In the genomic region with DNA sequence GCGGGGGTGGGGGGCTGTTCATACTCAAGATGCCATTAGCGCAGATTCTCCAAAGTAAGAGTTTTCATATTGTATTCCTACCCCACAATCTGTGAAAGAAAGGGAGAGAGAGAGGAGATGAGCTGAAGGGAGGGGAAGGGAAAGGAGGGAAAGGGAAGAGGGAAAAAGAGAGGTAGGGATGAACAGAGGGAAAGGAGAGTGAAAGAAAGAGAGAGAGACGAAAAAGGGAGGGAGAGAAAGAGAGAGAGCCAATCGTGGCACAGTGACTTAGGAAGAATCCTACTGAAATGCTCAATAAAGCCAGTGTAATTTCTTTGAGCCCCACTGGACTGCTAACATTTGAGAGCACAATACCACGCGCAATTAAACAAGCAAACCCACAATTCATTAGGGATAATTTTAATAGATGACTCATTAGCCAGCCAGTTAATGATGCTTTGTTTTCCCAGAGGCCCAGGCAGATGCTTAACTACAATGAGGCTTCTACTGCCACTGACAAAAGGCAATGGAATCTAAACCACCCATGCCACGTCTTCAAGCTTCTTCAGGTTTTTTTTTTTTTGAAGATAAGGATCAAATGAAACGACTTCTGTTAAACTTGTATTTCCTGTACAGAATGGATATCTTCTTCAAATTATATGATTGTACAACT, we compare ENCODE assay signal across 15 cellular contexts.
A peak's percentile ranks its signal among the peaks of the same experiment; 100 is the strongest.
DNase-seq lines count a peak whose midpoint lies in the region; ATAC-seq and TF ChIP-seq lines count a peak whose summit lies in the region.
"Had no signal": no experiment of that assay in that cellular context is flagged by ENCODE, and none has a peak within 500 bp of the region (broad histone marks: within the 10 kb centered on the region; RNA-seq: fewer than 3 reads in every experiment).

No MANE protein-coding gene starts in this region.

- no peak for TF ChIP-seq CTCF in BJ (IDR thresholded peaks at IDR 0.05; ENCODE audit: insufficient read depth, low read depth, low read length)
- no peak for TF ChIP-seq CTCF in Loucy (conservative IDR thresholded peaks at IDR 0.05; ENCODE audit: low read length)
- TF ChIP-seq CTCF in BE2C (IDR thresholded peaks at IDR 0.05; ENCODE audit: low read depth, low read length) = no peak

- DNase-seq in BJ (ENCODE audit: low read depth) (peak; percentile 69), dermis blood vessel endothelial cell (peak; percentile 49), midbrain (lab: John Stamatoyannopoulos, UW) (peak; percentile 38), BE2C (no peak)
- no peak for DNase-seq in activated effector memory CD4-positive, alpha-beta T cell treated with anti-CD3 and anti-CD28 coated beads, Interleukin-2, amount 50 U/mL, for 16 hours
- DNase-seq in activated naive CD4-positive, alpha-beta T cell treated with anti-CD3 and anti-CD28 coated beads, Interleukin-2, amount 10 ng/mL, durations not matched to agents 7 days and 5 days = no peak
- DNase-seq: activated CD4-positive, alpha-beta T cell treated with anti-CD3 and anti-CD28 coated beads for 36 hours; activated naive CD8-positive, alpha-beta T cell treated with anti-CD3 and anti-CD28 coated beads, Interleukin-2, amount 10 ng/mL, durations not matched to agents 7 days and 5 days; erythroblast; NCI-H446 treated with DMSO at 0.1 percent for 48 hours; right cardiac atrium; Right ventricle myocardium superior; stimulated activated CD8-positive, alpha-beta memory T cell treated with anti-CD3 and anti-CD28 coated beads, Interleukin-4, amount 100 ng/mL, for 48 hours had no signal

- no peaks in the 10 kb centered on the region for H3K36me3 ChIP-seq in BJ (ENCODE audit: control insufficient read depth, insufficient read depth, low read length)
- no peaks in the 10 kb centered on the region for H3K36me3 ChIP-seq in Loucy (ENCODE audit: insufficient read depth, low read length)
- H3K36me3 ChIP-seq in BE2C = no peaks in the 10 kb centered on the region

- no peaks in the 10 kb centered on the region for H3K9me2 ChIP-seq in Loucy (replicated peaks; ENCODE audit: low read depth, low read length)

- no peak overlapping the region for H3K4me3 Mint-ChIP-seq in activated naive CD4-positive, alpha-beta T cell treated with anti-CD3 and anti-CD28 coated beads, Interleukin-2, amount 10 ng/mL, durations not matched to agents 7 days and 5 days
- H3K4me3 Mint-ChIP-seq: activated CD4-positive, alpha-beta T cell treated with anti-CD3 and anti-CD28 coated beads for 36 hours; activated naive CD8-positive, alpha-beta T cell treated with anti-CD3 and anti-CD28 coated beads, Interleukin-2, amount 10 ng/mL, durations not matched to agents 7 days and 5 days had no signal

- H2AFZ ChIP-seq in Loucy (ENCODE audit: low read length) = no peak overlapping the region

- H3K4me1 Mint-ChIP-seq in activated naive CD4-positive, alpha-beta T cell treated with anti-CD3 and anti-CD28 coated beads, Interleukin-2, amount 10 ng/mL, durations not matched to agents 7 days and 5 days = no peaks in the 10 kb centered on the region

- H3K4me2 ChIP-seq in Loucy (ENCODE audit: low read depth, low read length, poor library complexity, severe bottlenecking) = peak overlapping the region; percentile 63

- H3K27ac Mint-ChIP-seq in activated naive CD4-positive, alpha-beta T cell treated with anti-CD3 and anti-CD28 coated beads, Interleukin-2, amount 10 ng/mL, durations not matched to agents 7 days and 5 days = no peak overlapping the region
- H3K27ac Mint-ChIP-seq: activated CD4-positive, alpha-beta T cell treated with anti-CD3 and anti-CD28 coated beads for 36 hours; activated naive CD8-positive, alpha-beta T cell treated with anti-CD3 and anti-CD28 coated beads, Interleukin-2, amount 10 ng/mL, durations not matched to agents 7 days and 5 days had no signal

- POLR2A ChIA-PET in BJ (lab: Charles Lee) = interaction anchor here (0.6 kb wide), 1 partner anchor 302 kb away, joined by 3 read pairs; no protein-coding TSS in a partner anchor

- no peaks in the 10 kb centered on the region for H3K9me3 Mint-ChIP-seq in activated naive CD4-positive, alpha-beta T cell treated with anti-CD3 and anti-CD28 coated beads, Interleukin-2, amount 10 ng/mL, durations not matched to agents 7 days and 5 days
- H3K9me3 Mint-ChIP-seq: activated naive CD8-positive, alpha-beta T cell treated with anti-CD3 and anti-CD28 coated beads, Interleukin-2, amount 10 ng/mL, durations not matched to agents 7 days and 5 days had no signal

- H3K4me1 ChIP-seq in Loucy (ENCODE audit: insufficient read depth, low read length, poor library complexity, severe bottlenecking) = peaks cover 96% of the 10 kb centered on the region
- H3K4me1 ChIP-seq in BE2C = no peaks in the 10 kb centered on the region

- H3K79me2 ChIP-seq in Loucy (ENCODE audit: insufficient read depth, low read length) = no peaks in the 10 kb centered on the region

- no peaks in the 10 kb centered on the region for H3K9me3 ChIP-seq in Loucy (ENCODE audit: insufficient read depth, low read depth, low read length)
- no peaks in the 10 kb centered on the region for H3K9me3 ChIP-seq in BE2C

- peaks cover 2% of the 10 kb centered on the region for H3K36me3 Mint-ChIP-seq in activated naive CD4-positive, alpha-beta T cell treated with anti-CD3 and anti-CD28 coated beads, Interleukin-2, amount 10 ng/mL, durations not matched to agents 7 days and 5 days

- H3F3A ChIP-seq in Loucy (ENCODE audit: low read depth) = peaks cover 27% of the 10 kb centered on the region

- peak overlapping the region; percentile 70 for H3K9ac ChIP-seq in Loucy (ENCODE audit: low read depth, low read length, poor library complexity, severe bottlenecking)

- H3K27me3 Mint-ChIP-seq in activated naive CD4-positive, alpha-beta T cell treated with anti-CD3 and anti-CD28 coated beads, Interleukin-2, amount 10 ng/mL, durations not matched to agents 7 days and 5 days = no peaks in the 10 kb centered on the region
- H3K27me3 Mint-ChIP-seq: activated CD4-positive, alpha-beta T cell treated with anti-CD3 and anti-CD28 coated beads for 36 hours; activated naive CD8-positive, alpha-beta T cell treated with anti-CD3 and anti-CD28 coated beads, Interleukin-2, amount 10 ng/mL, durations not matched to agents 7 days and 5 days had no signal

- H4K20me1 ChIP-seq in Loucy (ENCODE audit: insufficient read depth, low read length, poor library complexity, severe bottlenecking) = no peaks in the 10 kb centered on the region

- H3K4me3 ChIP-seq in BJ (ENCODE audit: low read depth, low read length) = no peak overlapping the region
- H3K4me3 ChIP-seq in Loucy (ENCODE audit: low read length, poor library complexity, severe bottlenecking) = peak overlapping the region; percentile 36
- H3K4me3 ChIP-seq in BE2C (ENCODE audit: low read depth, low read length) = no peak overlapping the region

- H3K27me3 ChIP-seq in BJ (ENCODE audit: control insufficient read depth, insufficient read depth, low read length) = no peaks in the 10 kb centered on the region
- no peaks in the 10 kb centered on the region for H3K27me3 ChIP-seq in Loucy (ENCODE audit: insufficient read depth, low read length, poor library complexity, severe bottlenecking)
- H3K27me3 ChIP-seq in BE2C = no peaks in the 10 kb centered on the region

- no peak for ATAC-seq in GM19035 (IDR thresholded peaks at IDR 0.05; ENCODE audit: unreplicated experiment)
- ATAC-seq: activated CD4-positive, alpha-beta T cell treated with anti-CD3 and anti-CD28 coated beads for 36 hours; right cardiac atrium had no signal

- CTCF ChIA-PET in BJ (lab: Yijun Ruan, JAX) = interaction anchor here (0.6 kb wide), 1 partner anchor 366 kb away, joined by 3 read pairs; no protein-coding TSS in a partner anchor
- CTCF ChIA-PET in activated naive CD4-positive, alpha-beta T cell treated with anti-CD3 and anti-CD28 coated beads, Interleukin-2, amount 10 ng/mL, durations not matched to agents 7 days and 5 days (lab: Charles Lee) = no interaction called here

Comparison
In these comparisons a context has a peak if more than half of its experiments do, and no peak if none do; other contexts are left out.
1. DNase-seq: peak in BJ (single experiment), dermis blood vessel endothelial cell (single experiment) and midbrain (single experiment); none in activated effector memory CD4-positive, alpha-beta T cell treated with anti-CD3 and anti-CD28 coated beads, Interleukin-2, amount 50 U/mL, for 16 hours (single experiment), BE2C (single experiment) and activated naive CD4-positive, alpha-beta T cell treated with anti-CD3 and anti-CD28 coated beads, Interleukin-2, amount 10 ng/mL, durations not matched to agents 7 days and 5 days (single experiment).